Comparison of ENCODE assay signal across 11 cellular contexts in genomic region chr6:1821188-1822183, GRCh38.
DNase-seq lines count a peak whose midpoint lies in the region; ATAC-seq and TF ChIP-seq lines count a peak whose summit lies in the region.
"Had no signal": no experiment of that assay in that cellular context is flagged by ENCODE, and none has a peak within 500 bp of the region (broad histone marks: within the 10 kb centered on the region; RNA-seq: fewer than 3 reads in every experiment).

No MANE protein-coding gene starts in this region.

- H3K4me3 Mint-ChIP-seq in neural progenitor cell, result no peak overlapping the region
- H3K4me3 Mint-ChIP-seq in stimulated activated naive B cell treated with anti-CD40 and anti-IgM and Interleukin-4, amounts not matched to agents 10 μg/mL and 1 μg/mL and 100 μg/mL, for 72 hours, result no peak overlapping the region
- H3K4me3 Mint-ChIP-seq in stimulated activated memory B cell treated with anti-CD40 and anti-IgM and Interleukin-4, amounts not matched to agents 10 μg/mL and 1 μg/mL and 100 μg/mL, for 72 hours, result no peak overlapping the region

- TF ChIP-seq CTCF in coronary artery (IDR thresholded peaks at IDR 0.05), result no peak
- TF ChIP-seq CTCF in neural progenitor cell (IDR thresholded peaks at IDR 0.05), result no peak

- no peaks in the 10 kb centered on the region for H3K27me3 ChIP-seq in neural progenitor cell
- H3K27me3 ChIP-seq: stomach had no signal

- no peak overlapping the region for H2AFZ ChIP-seq in neural progenitor cell (replicated peaks)

- no peaks in the 10 kb centered on the region for H3K79me2 ChIP-seq in neural progenitor cell (ENCODE audit: low read depth)

- H3K4me1 ChIP-seq in neural progenitor cell, result peaks cover 8% of the 10 kb centered on the region

- H3K27ac ChIP-seq in coronary artery (peak overlapping the region; percentile 59 to 74), neural progenitor cell (no peak overlapping the region)

- H3K27me3 Mint-ChIP-seq in neural progenitor cell (ENCODE audit: insufficient read depth, low read depth), result peaks cover 2% of the 10 kb centered on the region
- H3K27me3 Mint-ChIP-seq in stimulated activated naive B cell treated with anti-CD40 and anti-IgM and Interleukin-4, amounts not matched to agents 10 μg/mL and 1 μg/mL and 100 μg/mL, for 72 hours, result no peaks in the 10 kb centered on the region
- no peaks in the 10 kb centered on the region for H3K27me3 Mint-ChIP-seq in stimulated activated memory B cell treated with anti-CD40 and anti-IgM and Interleukin-4, amounts not matched to agents 10 μg/mL and 1 μg/mL and 100 μg/mL, for 72 hours

- peak; percentile 89 for DNase-seq in DMS53 (lab: John Stamatoyannopoulos, UW)
- DNase-seq in NAMALWA (ENCODE audit: low spot score), result peak; percentile 24
- no peak for DNase-seq in coronary artery (ENCODE audit: low spot score)
- DNase-seq in neural progenitor cell (ENCODE audit: low spot score), result no peak
- DNase-seq in stimulated activated naive B cell treated with anti-CD40 and anti-IgM and Interleukin-4, amounts not matched to agents 10 μg/mL and 1 μg/mL and 100 μg/mL, for 72 hours, result no peak
- DNase-seq in RPMI8226, result no peak
- no peak for DNase-seq in activated naive CD4-positive, alpha-beta T cell (lab: John Stamatoyannopoulos, UW)
- DNase-seq: Karpas-422, stomach had no signal

- no peaks in the 10 kb centered on the region for H3K36me3 Mint-ChIP-seq in neural progenitor cell
- H3K36me3 Mint-ChIP-seq in stimulated activated naive B cell treated with anti-CD40 and anti-IgM and Interleukin-4, amounts not matched to agents 10 μg/mL and 1 μg/mL and 100 μg/mL, for 72 hours, result peaks cover 6% of the 10 kb centered on the region in 2 donors
- peaks cover 10% of the 10 kb centered on the region for H3K36me3 Mint-ChIP-seq in stimulated activated memory B cell treated with anti-CD40 and anti-IgM and Interleukin-4, amounts not matched to agents 10 μg/mL and 1 μg/mL and 100 μg/mL, for 72 hours

- H3K4me1 Mint-ChIP-seq in neural progenitor cell, result peaks cover 10% of the 10 kb centered on the region
- H3K4me1 Mint-ChIP-seq in stimulated activated naive B cell treated with anti-CD40 and anti-IgM and Interleukin-4, amounts not matched to agents 10 μg/mL and 1 μg/mL and 100 μg/mL, for 72 hours, result peaks cover 7 to 20% of the 10 kb centered on the region in 2 donors
- H3K4me1 Mint-ChIP-seq in stimulated activated memory B cell treated with anti-CD40 and anti-IgM and Interleukin-4, amounts not matched to agents 10 μg/mL and 1 μg/mL and 100 μg/mL, for 72 hours, result peaks cover 16% of the 10 kb centered on the region

- H3K9ac ChIP-seq in neural progenitor cell, result no peak overlapping the region

- no peaks in the 10 kb centered on the region for H3F3A ChIP-seq in neural progenitor cell (ENCODE audit: low read depth)

- peak overlapping the region; percentile 51 for H3K27ac Mint-ChIP-seq in neural progenitor cell
- no peak overlapping the region for H3K27ac Mint-ChIP-seq in stimulated activated naive B cell treated with anti-CD40 and anti-IgM and Interleukin-4, amounts not matched to agents 10 μg/mL and 1 μg/mL and 100 μg/mL, for 72 hours
- no peak overlapping the region for H3K27ac Mint-ChIP-seq in stimulated activated memory B cell treated with anti-CD40 and anti-IgM and Interleukin-4, amounts not matched to agents 10 μg/mL and 1 μg/mL and 100 μg/mL, for 72 hours
- H3K27ac Mint-ChIP-seq: activated T-helper 2 cell treated with anti-CD3 and anti-CD28 coated beads, Interferon-gamma antibody, Interleukin-2, Interleukin-4, amounts not matched to agents 10 μg/mL and 5 μg/mL and 100 μg/mL, durations not matched to agents 14 hours and 24 hours and 36 hours had no signal

- peak overlapping the region; percentile 58 for H3K4me3 ChIP-seq in coronary artery
- no peak overlapping the region for H3K4me3 ChIP-seq in neural progenitor cell
- H3K4me3 ChIP-seq: stomach had no signal

- H3K36me3 ChIP-seq in neural progenitor cell, result no peaks in the 10 kb centered on the region
- H3K36me3 ChIP-seq: stomach had no signal

- H3K4me2 ChIP-seq in neural progenitor cell, result peak overlapping the region; percentile 20

- ATAC-seq in stimulated activated naive B cell treated with anti-CD40 and anti-IgM and Interleukin-4, amounts not matched to agents 10 μg/mL and 1 μg/mL and 100 μg/mL, for 72 hours (replicated peaks), result no peak
- no peak for ATAC-seq in stimulated activated memory B cell treated with anti-CD40 and anti-IgM and Interleukin-4, amounts not matched to agents 10 μg/mL and 1 μg/mL and 100 μg/mL, for 72 hours

- no peaks in the 10 kb centered on the region for H3K9me3 ChIP-seq in neural progenitor cell (ENCODE audit: low read depth)
- H3K9me3 ChIP-seq: stomach had no signal

- H4K20me1 ChIP-seq in neural progenitor cell (ENCODE audit: low read depth), result no peaks in the 10 kb centered on the region

- H3K9me3 Mint-ChIP-seq in neural progenitor cell, result no peaks in the 10 kb centered on the region
- peaks cover 0 to 6% of the 10 kb centered on the region in 2 donors for H3K9me3 Mint-ChIP-seq in stimulated activated naive B cell treated with anti-CD40 and anti-IgM and Interleukin-4, amounts not matched to agents 10 μg/mL and 1 μg/mL and 100 μg/mL, for 72 hours
- H3K9me3 Mint-ChIP-seq in stimulated activated memory B cell treated with anti-CD40 and anti-IgM and Interleukin-4, amounts not matched to agents 10 μg/mL and 1 μg/mL and 100 μg/mL, for 72 hours, result no peaks in the 10 kb centered on the region
- H3K9me3 Mint-ChIP-seq: activated T-helper 2 cell treated with anti-CD3 and anti-CD28 coated beads, Interferon-gamma antibody, Interleukin-2, Interleukin-4, amounts not matched to agents 10 μg/mL and 5 μg/mL and 100 μg/mL, durations not matched to agents 14 hours and 24 hours and 36 hours had no signal

Comparison
In these comparisons a context has a peak if more than half of its experiments do, and no peak if none do; other contexts are left out.
1. DNase-seq: peak in DMS53 (single experiment) and NAMALWA (single experiment); none in coronary artery (single experiment), neural progenitor cell (single experiment), stimulated activated naive B cell treated with anti-CD40 and anti-IgM and Interleukin-4, amounts not matched to agents 10 μg/mL and 1 μg/mL and 100 μg/mL, for 72 hours (single experiment), RPMI8226 (single experiment) and activated naive CD4-positive, alpha-beta T cell (0 of 4).